23 cellular contexts compared by ENCODE assay signal in genomic region chr7:23593706-23594105, GRCh38. TPM values are rescaled to one million over a fixed set of nuclear protein-coding genes. Genes with fewer than 3 reads are reported as not detected.
A peak's percentile ranks its signal among the peaks of the same experiment; 100 is the strongest.
DNase-seq lines count a peak whose midpoint lies in the region; ATAC-seq and TF ChIP-seq lines count a peak whose summit lies in the region.
"Had no signal": no experiment of that assay in that cellular context is flagged by ENCODE, and none has a peak within 500 bp of the region (broad histone marks: within the 10 kb centered on the region; RNA-seq: fewer than 3 reads in every experiment).

No MANE protein-coding gene starts in this region.

- no peaks in the 10 kb centered on the region for H3K9me3 ChIP-seq in DOHH2 (ENCODE audit: control insufficient read depth, insufficient read depth, low read length)
- H3K9me3 ChIP-seq in tibial nerve = no peaks in the 10 kb centered on the region
- H3K9me3 ChIP-seq: ascending aorta, BLaER1, stomach, upper lobe of right lung had no signal

- peaks cover 3% of the 10 kb centered on the region for H3K27me3 Mint-ChIP-seq in activated naive CD8-positive, alpha-beta T cell treated with anti-CD3 and anti-CD28 coated beads, Interleukin-2, amount 50 U/mL, for 24 hours
- H3K27me3 Mint-ChIP-seq: central memory CD8-positive, alpha-beta T cell had no signal

- no peak for TF ChIP-seq EP300 in tibial nerve (IDR thresholded peaks at IDR 0.05)

- H3K79me2 ChIP-seq in DOHH2 (ENCODE audit: control insufficient read depth, low read length) = peaks cover 11% of the 10 kb centered on the region

- peak overlapping the region; percentile 2 for H3K27ac Mint-ChIP-seq in activated naive CD8-positive, alpha-beta T cell treated with anti-CD3 and anti-CD28 coated beads, Interleukin-2, amount 50 U/mL, for 24 hours

- H3K27me3 ChIP-seq in DOHH2 (ENCODE audit: control insufficient read depth, low read length) (no peaks in the 10 kb centered on the region), tibial nerve (no peaks in the 10 kb centered on the region)
- H3K27me3 ChIP-seq: ascending aorta, BLaER1, foreskin keratinocyte, stomach, upper lobe of right lung had no signal

- H3K4me3 ChIP-seq in DOHH2 (ENCODE audit: low read length) = peak overlapping the region; percentile 35
- H3K4me3 ChIP-seq in tibial nerve = no peak overlapping the region
- H3K4me3 ChIP-seq: ascending aorta, BLaER1, stomach, upper lobe of right lung had no signal

- no peak for TF ChIP-seq CTCF in DOHH2 (IDR thresholded peaks at IDR 0.05; ENCODE audit: low read depth, low read length, poor library complexity, severe bottlenecking)
- no peak for TF ChIP-seq CTCF in tibial nerve (IDR thresholded peaks at IDR 0.05)

- TF ChIP-seq POLR2A in tibial nerve (IDR thresholded peaks at IDR 0.05) = no peak

- WGBS in tibial nerve, 2 donors = 43 to 48% methylated on average over 1 of the region's 1 CpG

- H4K20me1 ChIP-seq in DOHH2 (ENCODE audit: control insufficient read depth, insufficient read depth, low read depth, low read length) = no peaks in the 10 kb centered on the region

- peaks cover 2% of the 10 kb centered on the region for H3K36me3 Mint-ChIP-seq in activated naive CD8-positive, alpha-beta T cell treated with anti-CD3 and anti-CD28 coated beads, Interleukin-2, amount 50 U/mL, for 24 hours (ENCODE audit: low read depth)

- H3K27ac ChIP-seq in DOHH2 (ENCODE audit: low read depth, low read length) (peak overlapping the region; percentile 38), tibial nerve (no peak overlapping the region)
- H3K27ac ChIP-seq: ascending aorta, BLaER1, foreskin keratinocyte, stomach, upper lobe of right lung had no signal

- peak overlapping the region; percentile 61 for H3K4me2 ChIP-seq in DOHH2 (ENCODE audit: low read length)
- H3K4me2 ChIP-seq: BLaER1 had no signal

- H3K4me3 Mint-ChIP-seq in activated naive CD8-positive, alpha-beta T cell treated with anti-CD3 and anti-CD28 coated beads, Interleukin-2, amount 50 U/mL, for 24 hours = no peak overlapping the region
- H3K4me3 Mint-ChIP-seq: central memory CD8-positive, alpha-beta T cell had no signal

- DNase-seq in activated CD4-positive, alpha-beta T cell treated with anti-CD3 and anti-CD28 coated beads for 48 hours = peak; percentile 46
- no peak for DNase-seq in activated CD4-positive, alpha-beta T cell treated with anti-CD3 and anti-CD28 coated beads, Interleukin-2, amount 50 U/mL, for 1 hour
- DNase-seq in NAMALWA (ENCODE audit: low spot score) (peak; percentile 41), tibial nerve (ENCODE audit: low spot score in 2 of 2) (no peak), hypothalamus (lab: John Stamatoyannopoulos, UW) (no peak)
- no peak for DNase-seq in activated naive CD8-positive, alpha-beta T cell treated with anti-CD3 and anti-CD28 coated beads, Interleukin-2, amount 50 U/mL, for 24 hours
- DNase-seq: activated gamma-delta T cell treated with Interleukin-2 at 50 U/mL for 16 hours; foreskin keratinocyte; kidney glomerular epithelial cell; mammary epithelial cell; NCI-H1417 treated with DMSO at 0.1 percent for 48 hours; NCI-H2171; NCI-H526 treated with DMSO at 0.1 percent for 48 hours; occipital lobe; SHP77 treated with DMSO at 0.1 percent for 48 hours; stimulated activated CD4-positive, alpha-beta T cell treated with anti-CD3 and anti-CD28 coated beads, Interleukin-12 subunit alpha, Interleukin-12 subunit beta, amount 100 ng/mL, for 4 hours; stomach; upper lobe of right lung had no signal

- H3K9me3 Mint-ChIP-seq in activated naive CD8-positive, alpha-beta T cell treated with anti-CD3 and anti-CD28 coated beads, Interleukin-2, amount 50 U/mL, for 24 hours = peaks cover 7% of the 10 kb centered on the region
- H3K9me3 Mint-ChIP-seq: central memory CD8-positive, alpha-beta T cell had no signal

- H3K4me1 ChIP-seq in DOHH2 (ENCODE audit: control insufficient read depth, low read length) (peaks cover 48% of the 10 kb centered on the region), tibial nerve (peaks cover 0 to 11% (median 7%) of the 10 kb centered on the region in 4 donors)
- H3K4me1 ChIP-seq: foreskin keratinocyte had no signal

- H3K36me3 ChIP-seq in DOHH2 (ENCODE audit: control insufficient read depth, low read length) (no peaks in the 10 kb centered on the region), tibial nerve (no peaks in the 10 kb centered on the region)
- H3K36me3 ChIP-seq: ascending aorta, BLaER1, stomach, upper lobe of right lung had no signal

- no peaks in the 10 kb centered on the region for H3K9me2 ChIP-seq in DOHH2 (replicated peaks; ENCODE audit: control insufficient read depth, low read length)

- peaks cover 47% of the 10 kb centered on the region for H3K4me1 Mint-ChIP-seq in activated naive CD8-positive, alpha-beta T cell treated with anti-CD3 and anti-CD28 coated beads, Interleukin-2, amount 50 U/mL, for 24 hours

- H3F3A ChIP-seq in DOHH2 (ENCODE audit: control insufficient read depth, insufficient read depth) = peaks cover 6% of the 10 kb centered on the region; the same call in 1 of the 2 replicates

- ATAC-seq in activated naive CD8-positive, alpha-beta T cell treated with anti-CD3 and anti-CD28 coated beads, Interleukin-2, amount 50 U/mL, for 24 hours = peak; percentile 45
- ATAC-seq in GM21717 (IDR thresholded peaks at IDR 0.05; ENCODE audit: unreplicated experiment) = no peak
- ATAC-seq: foreskin keratinocyte, upper lobe of right lung had no signal

RNA-seq across cellular contexts. Expression of gene CCDC126, which starts 3.5 kb away (rescaled TPM):
- 10 to 100 TPM in 1 of 4 donors, 1 to 10 TPM in 3; 5.5 to 10.3 (median 8.2) TPM for total RNA-seq in tibial nerve

Comparison
In these comparisons a context has a peak if more than half of its experiments do, and no peak if none do; other contexts are left out.
1. DNase-seq: peak in activated CD4-positive, alpha-beta T cell treated with anti-CD3 and anti-CD28 coated beads for 48 hours (single experiment) and NAMALWA (single experiment); none in activated CD4-positive, alpha-beta T cell treated with anti-CD3 and anti-CD28 coated beads, Interleukin-2, amount 50 U/mL, for 1 hour (single experiment), activated naive CD8-positive, alpha-beta T cell treated with anti-CD3 and anti-CD28 coated beads, Interleukin-2, amount 50 U/mL, for 24 hours (single experiment), tibial nerve (0 of 2) and hypothalamus (0 of 51).